Comparison of ENCODE assay signal across 9 cellular contexts in genomic region chr5:17343675-17344074, GRCh38.
A peak's percentile ranks its signal among the peaks of the same experiment; 100 is the strongest.
DNase-seq lines count a peak whose midpoint lies in the region; ATAC-seq, FAIRE-seq and TF ChIP-seq lines count a peak whose summit lies in the region.
"Had no signal": no experiment of that assay in that cellular context is flagged by ENCODE, and none has a peak within 500 bp of the region (broad histone marks: within the 10 kb centered on the region; RNA-seq: fewer than 3 reads in every experiment).

No MANE protein-coding gene starts in this region.

- no peak overlapping the region for H3K4me3 ChIP-seq in NB4 (ENCODE audit: low read depth, low read length)

- TF ChIP-seq POLR2A in NB4 (IDR thresholded peaks at IDR 0.05; ENCODE audit: extremely low read depth, insufficient read length), result no peak

- intact Hi-C loops in activated T-helper 1 cell treated with anti-CD3 and anti-CD28 coated beads, Interleukin-12 subunit alpha, Interleukin-12 subunit beta, Interleukin-2, Interleukin-4 antibody, amounts not matched to agents 30 ng/mL and 10 ng/mL and 1 ng/mL, durations not matched to agents 14 hours and 24 hours and 36 hours (cut with micrococcal nuclease), result no loop called here

- no peaks in the 10 kb centered on the region for H3K36me3 Mint-ChIP-seq in activated T-helper 1 cell treated with anti-CD3 and anti-CD28 coated beads, Interleukin-12 subunit alpha, Interleukin-12 subunit beta, Interleukin-2, Interleukin-4 antibody, amounts not matched to agents 30 ng/mL and 10 ng/mL and 1 ng/mL, durations not matched to agents 14 hours and 24 hours and 36 hours (ENCODE audit: low read depth)

- H3K4me3 Mint-ChIP-seq in activated T-helper 1 cell treated with anti-CD3 and anti-CD28 coated beads, Interleukin-12 subunit alpha, Interleukin-12 subunit beta, Interleukin-2, Interleukin-4 antibody, amounts not matched to agents 30 ng/mL and 10 ng/mL and 1 ng/mL, durations not matched to agents 14 hours and 24 hours and 36 hours, result no peak overlapping the region
- H3K4me3 Mint-ChIP-seq: T-helper 1 cell treated with Interleukin-12 subunit alpha and Interleukin-12 subunit beta and Interleukin-4 antibody, amounts not matched to agents 30 μg/mL and 1 μg/mL, for 36 hours had no signal

- no peaks in the 10 kb centered on the region for H3K4me1 Mint-ChIP-seq in activated T-helper 1 cell treated with anti-CD3 and anti-CD28 coated beads, Interleukin-12 subunit alpha, Interleukin-12 subunit beta, Interleukin-2, Interleukin-4 antibody, amounts not matched to agents 30 ng/mL and 10 ng/mL and 1 ng/mL, durations not matched to agents 14 hours and 24 hours and 36 hours (ENCODE audit: low read depth)

- DNase-seq in GM18507 (ENCODE audit: extremely low spot score, insufficient read length, low read depth) (peak; percentile 18), NB4 (ENCODE audit: low read depth) (peak; percentile 80), glomerular visceral epithelial cell (ENCODE audit: extremely low spot score) (peak; percentile 49), SK-N-DZ (ENCODE audit: low spot score) (no peak), middle frontal gyrus (ENCODE audit: extremely low spot score, low spot score) (no peak)
- DNase-seq in stimulated activated naive CD4-positive, alpha-beta T cell treated with Interleukin-2 at 50 U/mL for 16 hours (lab: John Stamatoyannopoulos, UW), result no peak
- DNase-seq in activated T-helper 1 cell treated with anti-CD3 and anti-CD28 coated beads, Interleukin-12 subunit alpha, Interleukin-12 subunit beta, Interleukin-2, Interleukin-4 antibody, amounts not matched to agents 30 ng/mL and 10 ng/mL and 1 ng/mL, durations not matched to agents 14 hours and 24 hours and 36 hours (ENCODE audit: low spot score), result no peak

- no peak for FAIRE-seq in GM18507 (lab: Jason Lieb, UNC)

- H3K27me3 Mint-ChIP-seq in activated T-helper 1 cell treated with anti-CD3 and anti-CD28 coated beads, Interleukin-12 subunit alpha, Interleukin-12 subunit beta, Interleukin-2, Interleukin-4 antibody, amounts not matched to agents 30 ng/mL and 10 ng/mL and 1 ng/mL, durations not matched to agents 14 hours and 24 hours and 36 hours (ENCODE audit: insufficient read depth), result no peaks in the 10 kb centered on the region

- no peak overlapping the region for H3K27ac Mint-ChIP-seq in activated T-helper 1 cell treated with anti-CD3 and anti-CD28 coated beads, Interleukin-12 subunit alpha, Interleukin-12 subunit beta, Interleukin-2, Interleukin-4 antibody, amounts not matched to agents 30 ng/mL and 10 ng/mL and 1 ng/mL, durations not matched to agents 14 hours and 24 hours and 36 hours
- H3K27ac Mint-ChIP-seq: T-helper 1 cell treated with Interleukin-12 subunit alpha and Interleukin-12 subunit beta and Interleukin-4 antibody, amounts not matched to agents 30 μg/mL and 1 μg/mL, for 36 hours had no signal

- peaks cover 8% of the 10 kb centered on the region for H3K9me3 Mint-ChIP-seq in activated T-helper 1 cell treated with anti-CD3 and anti-CD28 coated beads, Interleukin-12 subunit alpha, Interleukin-12 subunit beta, Interleukin-2, Interleukin-4 antibody, amounts not matched to agents 30 ng/mL and 10 ng/mL and 1 ng/mL, durations not matched to agents 14 hours and 24 hours and 36 hours

- no peak for TF ChIP-seq CTCF in NB4 (IDR thresholded peaks at IDR 0.05; ENCODE audit: low read depth, low read length)

- ATAC-seq in HG02571 (IDR thresholded peaks at IDR 0.05; ENCODE audit: unreplicated experiment), result peak; percentile 92

Comparison
In these comparisons a context has a peak if more than half of its experiments do, and no peak if none do; other contexts are left out.
1. DNase-seq: peak in GM18507 (single experiment), NB4 (single experiment) and glomerular visceral epithelial cell (single experiment); none in SK-N-DZ (single experiment), stimulated activated naive CD4-positive, alpha-beta T cell treated with Interleukin-2 at 50 U/mL for 16 hours (single experiment), activated T-helper 1 cell treated with anti-CD3 and anti-CD28 coated beads, Interleukin-12 subunit alpha, Interleukin-12 subunit beta, Interleukin-2, Interleukin-4 antibody, amounts not matched to agents 30 ng/mL and 10 ng/mL and 1 ng/mL, durations not matched to agents 14 hours and 24 hours and 36 hours (single experiment) and middle frontal gyrus (single experiment).